ENCODE assay signal across 16 cellular contexts in genomic region chr10:95285556-95285955, GRCh38.
"Had no signal": no experiment of that assay in that cellular context is flagged by ENCODE, and none has a peak within 500 bp of the region (broad histone marks: within the 10 kb centered on the region; RNA-seq: fewer than 3 reads in every experiment).

No MANE protein-coding gene starts in this region.

- H3K36me3 ChIP-seq: cardiac muscle cell, pancreas, spleen, tibial nerve had no signal

- H3K4me2 ChIP-seq: SK-N-SH had no signal

- H3K27ac ChIP-seq: cardiac muscle cell, pancreas had no signal

- ATAC-seq: activated CD8-positive, alpha-beta memory T cell treated with anti-CD3 and anti-CD28 coated beads, Interleukin-2, amount 10 ng/mL, durations not matched to agents 7 days and 5 days; effector memory CD8-positive, alpha-beta T cell; naive thymus-derived CD8-positive, alpha-beta T cell; pancreas; WTC11 had no signal

- DNase-seq: activated CD4-positive, alpha-beta memory T cell treated with anti-CD3 and anti-CD28 coated beads for 36 hours; activated CD4-positive, alpha-beta T cell treated with anti-CD3 and anti-CD28 coated beads for 4 hours; activated CD8-positive, alpha-beta memory T cell treated with anti-CD3 and anti-CD28 coated beads, Interleukin-2, amount 10 ng/mL, durations not matched to agents 7 days and 5 days; effector memory CD8-positive, alpha-beta T cell; foreskin fibroblast; kidney; mesendoderm; naive thymus-derived CD8-positive, alpha-beta T cell; pancreas; SK-N-SH; spleen; stimulated activated CD8-positive, alpha-beta memory T cell treated with anti-CD3 and anti-CD28 coated beads, Interleukin-4, amount 100 ng/mL, for 48 hours; stimulated activated naive CD4-positive, alpha-beta T cell treated with Interleukin-2 at 50 U/mL for 16 hours had no signal

- H3K9ac ChIP-seq: SK-N-SH had no signal

- H3K4me3 ChIP-seq: cardiac muscle cell, pancreas, spleen, tibial nerve had no signal

- H3K9me3 ChIP-seq: pancreas, SK-N-SH, spleen, tibial nerve had no signal

- FAIRE-seq: kidney, pancreas had no signal

- H3K27me3 ChIP-seq: cardiac muscle cell, pancreas had no signal
